ENCODE assay signal across 14 cellular contexts in the genomic region with DNA sequence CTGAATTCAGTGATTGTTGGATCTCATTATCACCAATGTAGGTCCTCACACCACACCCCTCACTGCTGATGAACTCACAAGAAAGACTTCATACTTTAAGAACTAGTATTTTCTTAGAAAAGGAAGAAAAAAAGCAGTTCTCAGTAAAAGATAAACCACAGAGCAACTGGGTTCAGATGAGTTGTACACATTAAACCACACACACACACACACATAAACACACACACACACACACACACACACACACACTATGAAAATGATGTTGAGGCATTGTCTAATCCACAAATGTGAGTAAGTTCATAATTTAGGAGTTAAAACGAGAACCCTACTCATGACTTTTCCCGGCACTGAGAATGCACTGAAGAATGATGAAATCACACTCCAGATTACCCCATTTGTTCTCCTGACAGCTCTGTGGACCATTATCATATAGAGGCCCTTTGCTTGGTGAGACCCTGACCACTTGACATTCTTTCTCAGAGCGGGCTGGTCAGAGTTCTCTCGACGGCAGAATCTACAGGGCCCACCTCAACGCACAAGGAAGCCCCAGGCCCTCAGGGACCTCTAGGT.
A peak's percentile ranks its signal among the peaks of the same experiment; 100 is the strongest.
DNase-seq lines count a peak whose midpoint lies in the region; ATAC-seq and FAIRE-seq lines count a peak whose summit lies in the region.
"Had no signal": no experiment of that assay in that cellular context is flagged by ENCODE, and none has a peak within 500 bp of the region (broad histone marks: within the 10 kb centered on the region; RNA-seq: fewer than 3 reads in every experiment).

No MANE protein-coding gene starts in this region.

- H3K27ac Mint-ChIP-seq in stimulated activated effector memory CD8-positive, alpha-beta T cell treated with anti-CD3 and anti-CD28 coated beads, Interleukin-12 subunit alpha, Interleukin-12 subunit beta, amount 100 ng/mL, for 72 hours: peak overlapping the region; percentile 99

- H3K9me3 Mint-ChIP-seq in stimulated activated effector memory CD8-positive, alpha-beta T cell treated with anti-CD3 and anti-CD28 coated beads, Interleukin-12 subunit alpha, Interleukin-12 subunit beta, amount 100 ng/mL, for 72 hours: peaks cover 3% of the 10 kb centered on the region

- no peak for DNase-seq in activated CD4-positive, CD25-positive, alpha-beta regulatory T cell treated with anti-CD3 and anti-CD28 coated beads, Interleukin-2, amount 50 U/mL, for 72 hours
- DNase-seq in OCI-M1 (lab: John Stamatoyannopoulos, UW): peak; percentile 96
- DNase-seq in amniotic epithelial cell (ENCODE audit: low read depth): peak; percentile 30
- DNase-seq in stimulated activated effector memory CD8-positive, alpha-beta T cell treated with anti-CD3 and anti-CD28 coated beads, Interleukin-12 subunit alpha, Interleukin-12 subunit beta, amount 100 ng/mL, for 72 hours (ENCODE audit: low spot score in 2 of 2): peak in 1 of 2 donors; percentile 78
- no peak for DNase-seq in HTR-8/SVneo (ENCODE audit: insufficient read length, low spot score)
- DNase-seq in aorta: no peak
- DNase-seq: left cardiac atrium, MM.1S, PC-9 had no signal

- H3K27ac ChIP-seq in aorta (ENCODE audit: low read depth in 1 of 2, low read length in 2 of 2): no peak overlapping the region
- H3K27ac ChIP-seq: A549, esophagus muscularis mucosa, PC-9, prostate gland had no signal

- H3K36me3 Mint-ChIP-seq in stimulated activated effector memory CD8-positive, alpha-beta T cell treated with anti-CD3 and anti-CD28 coated beads, Interleukin-12 subunit alpha, Interleukin-12 subunit beta, amount 100 ng/mL, for 72 hours: peaks cover 95% of the 10 kb centered on the region

- peaks cover 93% of the 10 kb centered on the region for H3K4me1 Mint-ChIP-seq in stimulated activated effector memory CD8-positive, alpha-beta T cell treated with anti-CD3 and anti-CD28 coated beads, Interleukin-12 subunit alpha, Interleukin-12 subunit beta, amount 100 ng/mL, for 72 hours

- H3K9me3 ChIP-seq in aorta (ENCODE audit: control insufficient read depth, low read length): no peaks in the 10 kb centered on the region
- H3K9me3 ChIP-seq: A549, esophagus muscularis mucosa, prostate gland had no signal

- H3K4me1 ChIP-seq in aorta (ENCODE audit: control insufficient read depth in 1 of 2, insufficient read depth in 2 of 2, low read length in 2 of 2): no peaks in the 10 kb centered on the region
- H3K4me1 ChIP-seq: A549 had no signal

- no peaks in the 10 kb centered on the region for H3K36me3 ChIP-seq in aorta (ENCODE audit: control insufficient read depth in 1 of 2, insufficient read depth in 2 of 2, low read length in 1 of 2)
- H3K36me3 ChIP-seq: esophagus muscularis mucosa, prostate gland had no signal

- intact Hi-C loops in aorta (cut with DNase I): no loop called here

- ATAC-seq in activated CD4-positive, CD25-positive, alpha-beta regulatory T cell treated with anti-CD3 and anti-CD28 coated beads, Interleukin-2, amount 50 U/mL, for 24 hours: peak; percentile 79 to 82
- ATAC-seq in stimulated activated effector memory CD8-positive, alpha-beta T cell treated with anti-CD3 and anti-CD28 coated beads, Interleukin-12 subunit alpha, Interleukin-12 subunit beta, amount 100 ng/mL, for 72 hours: peak; percentile 86
- no peak for ATAC-seq in aorta (ENCODE audit: low FRiP score)
- ATAC-seq in HG02981 (IDR thresholded peaks at IDR 0.05; ENCODE audit: unreplicated experiment): no peak
- ATAC-seq: A549 had no signal

- peak overlapping the region; percentile 77 for H3K4me3 Mint-ChIP-seq in stimulated activated effector memory CD8-positive, alpha-beta T cell treated with anti-CD3 and anti-CD28 coated beads, Interleukin-12 subunit alpha, Interleukin-12 subunit beta, amount 100 ng/mL, for 72 hours

- H3K4me3 ChIP-seq in aorta (ENCODE audit: low read length in 2 of 2): no peak overlapping the region
- H3K4me3 ChIP-seq: A549, esophagus muscularis mucosa, PC-9, prostate gland had no signal

- FAIRE-seq in HTR-8/SVneo (lab: Jason Lieb, UNC): no peak
- FAIRE-seq: A549 had no signal

- H3K27me3 ChIP-seq in aorta (ENCODE audit: control insufficient read depth in 1 of 2, insufficient read depth in 2 of 2, low read length in 1 of 2): no peaks in the 10 kb centered on the region
- H3K27me3 ChIP-seq: esophagus muscularis mucosa had no signal

- 64 to 73% methylated on average over 6 of the region's 6 CpGs for WGBS in aorta, 2 donors

Comparison
In these comparisons a context has a peak if more than half of its experiments do, and no peak if none do; other contexts are left out.
1. ATAC-seq: peak in activated CD4-positive, CD25-positive, alpha-beta regulatory T cell treated with anti-CD3 and anti-CD28 coated beads, Interleukin-2, amount 50 U/mL, for 24 hours (2 of 2) and stimulated activated effector memory CD8-positive, alpha-beta T cell treated with anti-CD3 and anti-CD28 coated beads, Interleukin-12 subunit alpha, Interleukin-12 subunit beta, amount 100 ng/mL, for 72 hours (single experiment); none in aorta (single experiment) and HG02981 (single experiment).
2. DNase-seq: peak in OCI-M1 (single experiment) and amniotic epithelial cell (single experiment); none in activated CD4-positive, CD25-positive, alpha-beta regulatory T cell treated with anti-CD3 and anti-CD28 coated beads, Interleukin-2, amount 50 U/mL, for 72 hours (single experiment), HTR-8/SVneo (single experiment) and aorta (0 of 2).